Comparison of ENCODE assay signal across 16 cellular contexts in the genomic region with DNA sequence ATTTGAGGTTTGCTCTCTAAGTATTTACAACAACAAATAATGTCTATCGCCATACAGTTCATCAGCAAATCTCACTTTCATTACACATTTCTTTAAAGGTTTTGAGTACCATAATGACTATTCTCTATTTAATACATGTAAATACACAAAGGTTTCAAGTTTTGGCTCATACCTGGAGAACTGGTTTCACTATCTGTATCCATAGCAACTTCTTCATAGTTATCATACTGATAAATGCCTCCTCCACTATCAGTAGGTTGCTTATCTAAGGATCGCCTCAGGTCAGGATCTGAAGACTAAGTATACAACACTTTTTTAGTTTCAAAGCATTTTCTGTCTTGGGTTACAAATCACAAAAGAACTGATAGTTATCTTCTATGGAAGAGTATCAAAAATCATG. TPM values are rescaled to one million over a fixed set of nuclear protein-coding genes. Genes with fewer than 3 reads are reported as not detected.
DNase-seq lines count a peak whose midpoint lies in the region; ATAC-seq and TF ChIP-seq lines count a peak whose summit lies in the region.
"Had no signal": no experiment of that assay in that cellular context is flagged by ENCODE, and none has a peak within 500 bp of the region (broad histone marks: within the 10 kb centered on the region; RNA-seq: fewer than 3 reads in every experiment).

No MANE protein-coding gene starts in this region.

- H3K27ac ChIP-seq in VCaP, result peak overlapping the region; percentile 71
- H3K27ac ChIP-seq: upper lobe of right lung had no signal

- H3K27ac Mint-ChIP-seq in activated CD8-positive, alpha-beta memory T cell treated with anti-CD3 and anti-CD28 coated beads, Interleukin-2, amount 10 ng/mL, durations not matched to agents 7 days and 5 days, result peak overlapping the region; percentile 24
- H3K27ac Mint-ChIP-seq in stimulated activated effector memory CD8-positive, alpha-beta T cell treated with anti-CD3 and anti-CD28 coated beads, Interleukin-12 subunit alpha, Interleukin-12 subunit beta, amount 100 ng/mL, for 72 hours, result peak overlapping the region; percentile 74
- H3K27ac Mint-ChIP-seq: WTC11 had no signal

- no peak for TF ChIP-seq CTCF in VCaP (conservative IDR thresholded peaks at IDR 0.05)

- peaks cover 31% of the 10 kb centered on the region for H3K4me1 Mint-ChIP-seq in activated CD8-positive, alpha-beta memory T cell treated with anti-CD3 and anti-CD28 coated beads, Interleukin-2, amount 10 ng/mL, durations not matched to agents 7 days and 5 days
- H3K4me1 Mint-ChIP-seq in stimulated activated effector memory CD8-positive, alpha-beta T cell treated with anti-CD3 and anti-CD28 coated beads, Interleukin-12 subunit alpha, Interleukin-12 subunit beta, amount 100 ng/mL, for 72 hours, result peaks cover 29% of the 10 kb centered on the region
- H3K4me1 Mint-ChIP-seq: WTC11 had no signal

- CTCF ChIA-PET in activated CD8-positive, alpha-beta memory T cell treated with anti-CD3 and anti-CD28 coated beads, Interleukin-2, amount 10 ng/mL, durations not matched to agents 7 days and 5 days (lab: Charles Lee), result no interaction called here

- H3K9me3 Mint-ChIP-seq in activated CD8-positive, alpha-beta memory T cell treated with anti-CD3 and anti-CD28 coated beads, Interleukin-2, amount 10 ng/mL, durations not matched to agents 7 days and 5 days (ENCODE audit: low read depth), result no peaks in the 10 kb centered on the region
- H3K9me3 Mint-ChIP-seq in stimulated activated effector memory CD8-positive, alpha-beta T cell treated with anti-CD3 and anti-CD28 coated beads, Interleukin-12 subunit alpha, Interleukin-12 subunit beta, amount 100 ng/mL, for 72 hours, result no peaks in the 10 kb centered on the region
- H3K9me3 Mint-ChIP-seq: WTC11 had no signal

- no peak overlapping the region for H3K4me3 Mint-ChIP-seq in activated CD8-positive, alpha-beta memory T cell treated with anti-CD3 and anti-CD28 coated beads, Interleukin-2, amount 10 ng/mL, durations not matched to agents 7 days and 5 days
- H3K4me3 Mint-ChIP-seq in stimulated activated effector memory CD8-positive, alpha-beta T cell treated with anti-CD3 and anti-CD28 coated beads, Interleukin-12 subunit alpha, Interleukin-12 subunit beta, amount 100 ng/mL, for 72 hours, result no peak overlapping the region
- H3K4me3 Mint-ChIP-seq: WTC11 had no signal

- no peaks in the 10 kb centered on the region for H3K27me3 Mint-ChIP-seq in activated CD8-positive, alpha-beta memory T cell treated with anti-CD3 and anti-CD28 coated beads, Interleukin-2, amount 10 ng/mL, durations not matched to agents 7 days and 5 days

- no peak for DNase-seq in activated CD8-positive, alpha-beta memory T cell treated with anti-CD3 and anti-CD28 coated beads, Interleukin-2, amount 10 ng/mL, durations not matched to agents 7 days and 5 days
- no peak for DNase-seq in activated CD8-positive, alpha-beta memory T cell treated with anti-CD3 and anti-CD28 coated beads, Interleukin-2, amount 50 U/mL, for 48 hours
- DNase-seq in stimulated activated effector memory CD8-positive, alpha-beta T cell treated with anti-CD3 and anti-CD28 coated beads, Interleukin-12 subunit alpha, Interleukin-12 subunit beta, amount 100 ng/mL, for 72 hours (ENCODE audit: low spot score in 2 of 2), result no peak
- DNase-seq in NCI-H1105 (lab: John Stamatoyannopoulos, UW) (no peak), NOMO-1 (lab: John Stamatoyannopoulos, UW; ENCODE audit: unreplicated experiment in 2 of 2) (no peak), GOT3 (lab: John Stamatoyannopoulos, UW) (no peak)
- DNase-seq: activated effector memory CD4-positive, alpha-beta T cell treated with anti-CD3 and anti-CD28 coated beads, Interleukin-2, amount 50 U/mL, for 16 hours; caudate nucleus; DMS79; glutamatergic neuron; NCI-H2171 treated with DMSO at 0.1 percent for 48 hours; upper lobe of right lung had no signal

- peaks cover 49% of the 10 kb centered on the region for H3K36me3 Mint-ChIP-seq in activated CD8-positive, alpha-beta memory T cell treated with anti-CD3 and anti-CD28 coated beads, Interleukin-2, amount 10 ng/mL, durations not matched to agents 7 days and 5 days
- no peaks in the 10 kb centered on the region for H3K36me3 Mint-ChIP-seq in stimulated activated effector memory CD8-positive, alpha-beta T cell treated with anti-CD3 and anti-CD28 coated beads, Interleukin-12 subunit alpha, Interleukin-12 subunit beta, amount 100 ng/mL, for 72 hours

- peak; percentile 71 for ATAC-seq in activated CD8-positive, alpha-beta memory T cell treated with anti-CD3 and anti-CD28 coated beads, Interleukin-2, amount 10 ng/mL, durations not matched to agents 7 days and 5 days
- ATAC-seq in HG02885 (IDR thresholded peaks at IDR 0.05; ENCODE audit: poor library complexity, unreplicated experiment), result peak; percentile 76
- ATAC-seq in stimulated activated effector memory CD8-positive, alpha-beta T cell treated with anti-CD3 and anti-CD28 coated beads, Interleukin-12 subunit alpha, Interleukin-12 subunit beta, amount 100 ng/mL, for 72 hours, result peak; percentile 93
- ATAC-seq: SK-N-SH treated with all-trans-retinoic acid at 6 μM for 48 hours, upper lobe of right lung, WTC11 had no signal

RNA-seq across cellular contexts. Expression of a gene that starts 21.4 kb away (rescaled TPM):
- total RNA-seq in activated CD8-positive, alpha-beta memory T cell treated with anti-CD3 and anti-CD28 coated beads, Interleukin-2, amount 10 ng/mL, durations not matched to agents 7 days and 5 days, result 10 to 100 TPM; 54.6 to 79.2 TPM

RNA-seq across cellular contexts. Expression of a gene that starts 21.8 kb away (rescaled TPM):
- total RNA-seq in activated CD8-positive, alpha-beta memory T cell treated with anti-CD3 and anti-CD28 coated beads, Interleukin-2, amount 10 ng/mL, durations not matched to agents 7 days and 5 days, result 1 to 10 TPM; 6.9 to 8.1 TPM

RNA-seq across cellular contexts. Expression of a gene that starts 43.6 kb away (rescaled TPM):
- 10 to 100 TPM; 16.5 to 16.6 TPM for total RNA-seq in activated CD8-positive, alpha-beta memory T cell treated with anti-CD3 and anti-CD28 coated beads, Interleukin-2, amount 10 ng/mL, durations not matched to agents 7 days and 5 days
